12 cellular contexts compared by ENCODE assay signal in genomic region chr11:44243633-44244343, GRCh38.
DNase-seq lines count a peak whose midpoint lies in the region; ATAC-seq, FAIRE-seq and TF ChIP-seq lines count a peak whose summit lies in the region.
"Had no signal": no experiment of that assay in that cellular context is flagged by ENCODE, and none has a peak within 500 bp of the region (broad histone marks: within the 10 kb centered on the region; RNA-seq: fewer than 3 reads in every experiment).

No MANE protein-coding gene starts in this region.

- ATAC-seq in HG02610 (IDR thresholded peaks at IDR 0.05; ENCODE audit: unreplicated experiment) (no peak), omental fat pad (ENCODE audit: low FRiP score) (no peak)
- ATAC-seq: activated CD8-positive, alpha-beta T cell treated with anti-CD3 and anti-CD28 coated beads for 36 hours had no signal

- no peaks in the 10 kb centered on the region for H3K9me3 Mint-ChIP-seq in nephron progenitor cell
- H3K9me3 Mint-ChIP-seq: activated CD8-positive, alpha-beta T cell treated with anti-CD3 and anti-CD28 coated beads for 36 hours; immature natural killer cell had no signal

- H3K27ac ChIP-seq in endothelial cell of umbilical vein (ENCODE audit: insufficient read depth, low read depth, low read length) (peak overlapping the region; percentile 9), coronary artery (no peak overlapping the region)

- POLR2A ChIA-PET in endothelial cell of umbilical vein (lab: Charles Lee): interaction anchor here (0.7 kb wide), 1 partner anchor 10 kb away, joined by 7 read pairs; no protein-coding TSS in a partner anchor

- dilution Hi-C loops in endothelial cell of umbilical vein (cut with MboI; ENCODE audit: extremely low pct_ligation_motif_present, low sequenced_read_pairs): no loop called here

- no peaks in the 10 kb centered on the region for H3K79me2 ChIP-seq in endothelial cell of umbilical vein (ENCODE audit: control insufficient read depth, insufficient read depth, low read length)

- H3K36me3 ChIP-seq in endothelial cell of umbilical vein (ENCODE audit: control insufficient read depth in 2 of 2, extremely low read depth in 1 of 2, insufficient read depth in 2 of 2, low read length in 2 of 2): no peaks in the 10 kb centered on the region

- H4K20me1 ChIP-seq in endothelial cell of umbilical vein (replicated peaks; ENCODE audit: control insufficient read depth, extremely low read depth, insufficient read depth, low read length): no peaks in the 10 kb centered on the region

- no peak for TF ChIP-seq CTCF in endothelial cell of umbilical vein (IDR thresholded peaks at IDR 0.05; ENCODE audit: extremely low read depth in 1 of 2, insufficient read depth in 1 of 2, low read depth in 1 of 2, low read length in 2 of 2)
- no peak for TF ChIP-seq CTCF in nephron progenitor cell (IDR thresholded peaks at IDR 0.05)
- TF ChIP-seq CTCF in coronary artery (IDR thresholded peaks at IDR 0.05): no peak
- no peak for TF ChIP-seq CTCF in omental fat pad (IDR thresholded peaks at IDR 0.05)

- CTCF ChIA-PET in endothelial cell of umbilical vein (lab: Charles Lee): interaction anchor here (0.9 to 2.9 kb wide), 8 partner anchors 9 to 149 kb away, joined by 3 to 13 read pairs (median 4); partner anchors contain the start of gene EXT2

- peaks cover 35% of the 10 kb centered on the region for H3K4me1 Mint-ChIP-seq in nephron progenitor cell

- H3K4me3 ChIP-seq in endothelial cell of umbilical vein (replicated peaks in 1 of 3; ENCODE audit: insufficient read depth in 1 of 3, low read depth in 1 of 3, low read length in 3 of 3): no peak overlapping the region
- H3K4me3 ChIP-seq in coronary artery: no peak overlapping the region

- no TSS peak for BruUV-seq in endothelial cell of umbilical vein (replicated peaks; lab: Mats Ljungman, UMichigan)

- peaks cover 51% of the 10 kb centered on the region for H3K36me3 Mint-ChIP-seq in nephron progenitor cell (ENCODE audit: low read depth)

- intact Hi-C loops in endothelial cell of umbilical vein (cut with micrococcal nuclease): no loop called here

- no peak overlapping the region for H3K9ac ChIP-seq in endothelial cell of umbilical vein (replicated peaks; ENCODE audit: extremely low read depth, insufficient read depth, low read length)

- H3K27me3 Mint-ChIP-seq in nephron progenitor cell (ENCODE audit: low read depth, poor library complexity): peaks cover 25% of the 10 kb centered on the region
- H3K27me3 Mint-ChIP-seq: activated CD8-positive, alpha-beta T cell treated with anti-CD3 and anti-CD28 coated beads for 36 hours had no signal

- H3K27me3 ChIP-seq in endothelial cell of umbilical vein (ENCODE audit: control insufficient read depth in 2 of 2, insufficient read depth in 2 of 2, low read length in 2 of 2): no peaks in the 10 kb centered on the region

- no peak for TF ChIP-seq POLR2A in endothelial cell of umbilical vein (IDR thresholded peaks at IDR 0.05; ENCODE audit: low read depth, low read length)

- H3K4me2 ChIP-seq in endothelial cell of umbilical vein (ENCODE audit: insufficient read depth, low read length): no peak overlapping the region

- FAIRE-seq in endothelial cell of umbilical vein (lab: Jason Lieb, UNC): no peak
- FAIRE-seq: GM18507 had no signal

- H3K27ac Mint-ChIP-seq in nephron progenitor cell: peak overlapping the region; percentile 73
- H3K27ac Mint-ChIP-seq: activated CD8-positive, alpha-beta T cell treated with anti-CD3 and anti-CD28 coated beads for 36 hours had no signal

- no peak overlapping the region for H2AFZ ChIP-seq in endothelial cell of umbilical vein (ENCODE audit: low read depth, low read length)

- peaks cover 22% of the 10 kb centered on the region for H3K4me1 ChIP-seq in endothelial cell of umbilical vein (ENCODE audit: control insufficient read depth, extremely low read depth, insufficient read depth, low read length)

- no peaks in the 10 kb centered on the region for H3K9me3 ChIP-seq in endothelial cell of umbilical vein (replicated peaks; ENCODE audit: control insufficient read depth, insufficient read depth, low read length)

- H3K9me1 ChIP-seq in endothelial cell of umbilical vein (replicated peaks; ENCODE audit: control insufficient read depth, extremely low read depth, insufficient read depth, low read length): no peaks in the 10 kb centered on the region

- DNase-seq in EH (ENCODE audit: low read depth) (peak; percentile 82), NCI-H460 (ENCODE audit: extremely low read depth, low read depth) (peak; percentile 11), endothelial cell of umbilical vein (ENCODE audit: low read depth, low spot score) (peak; percentile 7), nephron progenitor cell (peak; percentile 42), coronary artery (ENCODE audit: low spot score) (no peak), omental fat pad (ENCODE audit: low spot score) (no peak), epidermal melanocyte (ENCODE audit: insufficient read length, low spot score) (no peak)
- DNase-seq: activated CD8-positive, alpha-beta T cell treated with anti-CD3 and anti-CD28 coated beads for 36 hours; cerebellar nuclear complex; immature natural killer cell had no signal

- peak overlapping the region; percentile 61 for H3K4me3 Mint-ChIP-seq in nephron progenitor cell
- H3K4me3 Mint-ChIP-seq: activated CD8-positive, alpha-beta T cell treated with anti-CD3 and anti-CD28 coated beads for 36 hours; immature natural killer cell had no signal

TF ChIP-seq in endothelial cell of umbilical vein, 7 proteins besides CTCF, POLR2A, EP300 and RAD21:
- TF ChIP-seq, protein P1, sequence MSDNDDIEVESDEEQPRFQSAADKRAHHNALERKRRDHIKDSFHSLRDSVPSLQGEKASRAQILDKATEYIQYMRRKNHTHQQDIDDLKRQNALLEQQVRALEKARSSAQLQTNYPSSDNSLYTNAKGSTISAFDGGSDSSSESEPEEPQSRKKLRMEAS (IDR thresholded peaks at IDR 0.05; ENCODE audit: insufficient read depth, insufficient read length): no peak
- no peak for TF ChIP-seq FOS (IDR thresholded peaks at IDR 0.05; ENCODE audit: borderline replicate concordance, insufficient read depth, low read length)
- no peak for TF ChIP-seq GATA2 (IDR thresholded peaks at IDR 0.05; ENCODE audit: insufficient read depth, insufficient read length, low read depth, low read length)
- TF ChIP-seq POLR2AphosphoS5 (IDR thresholded peaks at IDR 0.05; ENCODE audit: insufficient read depth, low read depth, low read length): no peak
- TF ChIP-seq MYC (IDR thresholded peaks at IDR 0.05; ENCODE audit: low read depth, low read length): no peak
- TF ChIP-seq JUN (IDR thresholded peaks at IDR 0.05; ENCODE audit: borderline replicate concordance, insufficient read depth, insufficient read length, low read depth): no peak
- TF ChIP-seq EZH2 (IDR thresholded peaks at IDR 0.05; ENCODE audit: borderline replicate concordance, low read depth, low read length, severe bottlenecking): no peak

Comparison
In these comparisons a context has a peak if more than half of its experiments do, and no peak if none do; other contexts are left out.
1. DNase-seq: peak in EH (single experiment), NCI-H460 (single experiment), endothelial cell of umbilical vein (single experiment) and nephron progenitor cell (single experiment); none in coronary artery (single experiment), omental fat pad (single experiment) and epidermal melanocyte (single experiment).